In the genomic region with DNA sequence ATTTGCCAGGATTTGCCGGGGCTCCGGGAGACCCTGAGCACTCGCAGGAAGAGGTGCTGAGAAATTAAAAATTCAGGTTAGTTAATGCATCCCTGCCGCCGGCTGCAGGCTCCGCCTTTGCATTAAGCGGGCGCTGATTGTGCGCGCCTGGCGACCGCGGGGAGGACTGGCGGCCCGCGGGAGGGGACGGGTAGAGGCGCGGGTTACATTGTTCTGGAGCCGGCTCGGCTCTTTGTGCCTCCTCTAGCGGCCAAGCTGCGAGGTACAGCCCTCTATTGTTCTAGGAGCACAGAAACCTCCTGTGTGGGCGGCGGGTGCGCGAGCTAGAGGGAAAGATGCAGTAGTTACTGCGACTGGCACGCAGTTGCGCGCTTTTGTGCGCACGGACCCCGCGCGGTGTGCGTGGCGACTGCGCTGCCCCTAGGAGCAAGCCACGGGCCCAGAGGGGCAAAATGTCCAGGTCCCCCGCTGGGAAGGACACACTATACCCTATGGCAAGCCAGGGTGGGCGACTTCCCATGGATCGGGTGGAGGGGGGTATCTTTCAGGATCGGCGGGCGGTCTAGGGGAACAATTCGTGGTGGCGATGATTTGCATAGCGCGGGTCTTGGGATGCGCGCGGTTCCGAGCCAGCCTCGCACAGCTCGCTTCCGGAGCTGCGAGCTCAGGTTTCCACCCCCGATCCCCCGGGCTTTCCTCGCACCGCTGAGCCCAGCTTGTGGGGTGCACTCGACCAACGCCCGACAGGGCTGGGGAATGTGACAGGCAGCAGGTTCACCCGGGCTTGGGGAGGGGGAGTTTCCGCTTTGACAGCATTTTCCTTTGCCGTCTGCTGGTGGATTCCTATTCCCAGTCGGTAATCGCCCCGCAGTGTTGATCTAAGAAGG, we compare ENCODE assay signal across 9 cellular contexts. TPM values are rescaled to one million over a fixed set of nuclear protein-coding genes. Genes with fewer than 3 reads are reported as not detected.
DNase-seq lines count a peak whose midpoint lies in the region; FAIRE-seq and TF ChIP-seq lines count a peak whose summit lies in the region.
"Had no signal": no experiment of that assay in that cellular context is flagged by ENCODE, and none has a peak within 500 bp of the region (broad histone marks: within the 10 kb centered on the region; RNA-seq: fewer than 3 reads in every experiment).

No MANE protein-coding gene starts in this region.

- peaks cover 17% of the 10 kb centered on the region for H3K4me1 Mint-ChIP-seq in MCF 10A (ENCODE audit: insufficient read depth, unreplicated experiment)
- H3K4me1 Mint-ChIP-seq in immature natural killer cell: peaks cover 13 to 18% of the 10 kb centered on the region in 2 donors

- intact Hi-C loops in MCF 10A (cut with micrococcal nuclease) (no loop called here), adrenal gland (cut with DNase I) (no loop called here)

- H3K36me3 Mint-ChIP-seq in MCF 10A (ENCODE audit: insufficient read depth, unreplicated experiment): peaks cover 6% of the 10 kb centered on the region
- H3K36me3 Mint-ChIP-seq in immature natural killer cell: peaks cover 0 to 8% (median 0%) of the 10 kb centered on the region in 3 donors

- in situ Hi-C loops in T47D (cut with HindIII; ENCODE audit: low pct_unique_long_range_greater_than_20kb, low sequenced_read_pairs): no loop called here

- no peak for FAIRE-seq in HTR-8/SVneo (lab: Jason Lieb, UNC)
- FAIRE-seq: G401.6 had no signal

- H3K27me3 Mint-ChIP-seq in MCF 10A (ENCODE audit: insufficient read depth, unreplicated experiment) (peaks cover 59% of the 10 kb centered on the region), immature natural killer cell (ENCODE audit: low read depth in 3 of 3) (peaks cover 30 to 59% (median 52%) of the 10 kb centered on the region in 3 donors)

- H3K27ac Mint-ChIP-seq in MCF 10A (ENCODE audit: low read depth, unreplicated experiment): no peak overlapping the region
- no peak overlapping the region for H3K27ac Mint-ChIP-seq in immature natural killer cell

- TF ChIP-seq CTCF in MCF 10A (IDR thresholded peaks at IDR 0.05; ENCODE audit: unreplicated experiment) (no peak), adrenal gland (IDR thresholded peaks at IDR 0.05) (peak; percentile 35 to 62 (median 42))

- H3K9ac ChIP-seq in iPS-18a (ENCODE audit: low read length): peak overlapping the region; percentile 29

- no peaks in the 10 kb centered on the region for H3K36me3 ChIP-seq in adrenal gland (replicated peaks in 1 of 2)
- H3K36me3 ChIP-seq in iPS-18a (ENCODE audit: control insufficient read depth, low read depth, low read length): no peaks in the 10 kb centered on the region

- H3K4me3 ChIP-seq in adrenal gland (peak overlapping the region in 1 of 4 donors; percentile 25), iPS-18a (ENCODE audit: low read length) (peak overlapping the region; percentile 70)

- H3K9me3 ChIP-seq in adrenal gland (replicated peaks in 1 of 3) (no peaks in the 10 kb centered on the region), iPS-18a (ENCODE audit: control insufficient read depth, low read depth, low read length) (no peaks in the 10 kb centered on the region)

- H3K9me3 Mint-ChIP-seq in MCF 10A (ENCODE audit: unreplicated experiment) (peaks cover 8% of the 10 kb centered on the region), immature natural killer cell (peaks cover 0 to 28% (median 9%) of the 10 kb centered on the region in 6 donors)

- no peak overlapping the region for H3K27ac ChIP-seq in adrenal gland
- H3K27ac ChIP-seq in iPS-18a (ENCODE audit: low read length): no peak overlapping the region

- H3K4me1 ChIP-seq in adrenal gland (replicated peaks in 1 of 2) (peaks cover 26 to 27% of the 10 kb centered on the region in 2 donors), iPS-18a (ENCODE audit: control insufficient read depth, low read depth, low read length) (peaks cover 38% of the 10 kb centered on the region)

- TF ChIP-seq POLR2A in adrenal gland (IDR thresholded peaks at IDR 0.05): no peak

- CTCF ChIA-PET in MCF 10A (lab: Yijun Ruan, JAX): interaction anchor here (0.7 kb wide), 2 partner anchors 397 to 568 kb away, joined by 3 read pairs; no protein-coding TSS in a partner anchor

- BruUV-seq in MCF 10A (replicated peaks; lab: Mats Ljungman, UMichigan): no TSS peak

- WGBS in adrenal gland, 4 donors: 1 to 4% (median 3%) methylated on average over 32 to 71 of the region's 71 CpGs

- no peak overlapping the region for H3K4me3 Mint-ChIP-seq in MCF 10A (ENCODE audit: unreplicated experiment)
- H3K4me3 Mint-ChIP-seq in immature natural killer cell: peak overlapping the region in 2 of 5 donors; percentile 45

- DNase-seq in T47D (ENCODE audit: low read depth in 1 of 2, low spot score in 1 of 2) (peak; percentile 84 to 89), MCF 10A (ENCODE audit: unreplicated experiment) (no peak), HTR-8/SVneo (ENCODE audit: insufficient read length, low spot score) (peak; percentile 33), NOMO-1 (lab: John Stamatoyannopoulos, UW; ENCODE audit: unreplicated experiment in 2 of 2) (peak; percentile 93 to 94), adrenal gland (peak; percentile 42 to 73 (median 56)), immature natural killer cell (no peak)
- peak; percentile 62 to 77 (median 63) for DNase-seq in stimulated activated CD4-positive, alpha-beta T cell treated with anti-CD3 and anti-CD28 coated beads, Interleukin-12 subunit alpha, Interleukin-12 subunit beta, amount 100 ng/mL, for 48 hours (ENCODE audit: low read depth in 2 of 3, low spot score in 1 of 3)

- H3K27me3 ChIP-seq in adrenal gland: peaks cover 71% of the 10 kb centered on the region
- H3K27me3 ChIP-seq in iPS-18a (ENCODE audit: control insufficient read depth, insufficient read depth, low read length): peaks cover 93% of the 10 kb centered on the region

- POLR2A ChIA-PET in MCF 10A (lab: Yijun Ruan, JAX): no interaction called here

RNA-seq across cellular contexts. Expression of gene ONECUT2, which starts 2.9 kb away (rescaled TPM):
- 0.49 and 0.89 TPM in 2 replicates for total RNA-seq in MCF 10A (2022)
- 1 to 10 TPM in 1 of 8 donors, under 1 TPM in 6, not detected in 1; 0.14 to 4.6 (median 0.23) TPM for total RNA-seq in adrenal gland
- under 1 TPM; 0.07 to 0.59 (median 0.08) TPM for polyA plus RNA-seq in adrenal gland
- not detected for polyA plus RNA-seq in immature natural killer cell

Comparison
In these comparisons a context has a peak if more than half of its experiments do, and no peak if none do; other contexts are left out.
1. DNase-seq: peak in T47D (2 of 2), HTR-8/SVneo (single experiment), NOMO-1 (2 of 2), adrenal gland (7 of 7) and stimulated activated CD4-positive, alpha-beta T cell treated with anti-CD3 and anti-CD28 coated beads, Interleukin-12 subunit alpha, Interleukin-12 subunit beta, amount 100 ng/mL, for 48 hours (3 of 3); none in MCF 10A (single experiment) and immature natural killer cell (0 of 3).